Comparison of ENCODE assay signal across 15 cellular contexts in the genomic region with DNA sequence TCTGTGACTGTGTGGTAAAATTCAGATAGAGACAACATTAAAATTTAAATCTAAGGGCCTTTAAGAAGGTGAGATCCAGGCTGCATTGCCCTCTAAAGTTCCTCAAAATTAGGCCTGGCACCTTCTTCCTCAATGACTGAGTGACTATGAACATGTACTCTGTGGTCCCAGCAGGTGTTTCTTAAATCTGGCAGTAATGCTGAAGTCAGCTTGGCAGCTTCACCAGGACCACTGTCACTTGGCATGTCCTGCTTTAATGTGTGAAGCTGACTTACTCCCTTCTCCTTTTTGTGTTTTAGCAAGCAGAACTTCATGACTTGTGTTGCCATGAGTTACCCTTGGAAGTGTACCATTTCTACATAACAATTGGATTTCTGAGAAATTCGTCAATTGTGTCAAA.
DNase-seq lines count a peak whose midpoint lies in the region; ATAC-seq and TF ChIP-seq lines count a peak whose summit lies in the region.
"Had no signal": no experiment of that assay in that cellular context is flagged by ENCODE, and none has a peak within 500 bp of the region (broad histone marks: within the 10 kb centered on the region; RNA-seq: fewer than 3 reads in every experiment).

No MANE protein-coding gene starts in this region.

- H3K27me3 ChIP-seq in uterus = no peaks in the 10 kb centered on the region

- H3K27ac ChIP-seq in uterus = no peak overlapping the region
- H3K27ac ChIP-seq: PC-9 had no signal

- H3K4me3 ChIP-seq in uterus = no peak overlapping the region
- H3K4me3 ChIP-seq: GM23338, PC-9 had no signal

- DNase-seq in left cardiac atrium = no peak
- no peak for DNase-seq in cardiac septum (ENCODE audit: low spot score)
- peak; percentile 82 for DNase-seq in NCI-H2081 treated with DMSO at 0.1 percent for 48 hours (lab: John Stamatoyannopoulos, UW)
- DNase-seq in central memory CD4-positive, alpha-beta T cell = no peak
- DNase-seq in superior temporal gyrus (ENCODE audit: extremely low spot score) = no peak
- DNase-seq in uterus = no peak
- DNase-seq: Calu3, GDM1, NCI-H2107, NCI-H510A treated with DMSO at 0.1 percent for 48 hours, PC-9 had no signal

- H3K36me3 Mint-ChIP-seq in brain = no peaks in the 10 kb centered on the region
- H3K36me3 Mint-ChIP-seq: CD14-positive monocyte had no signal

- TF ChIP-seq POLR2A in uterus (IDR thresholded peaks at IDR 0.05) = no peak

- peaks cover 4% of the 10 kb centered on the region for H3K27me3 Mint-ChIP-seq in brain

- peaks cover 11 to 15% (median 13%) of the 10 kb centered on the region in 5 experiments for H3K9me3 Mint-ChIP-seq in brain
- H3K9me3 Mint-ChIP-seq: CD14-positive monocyte, GM23338 had no signal

- no peaks in the 10 kb centered on the region for H3K4me1 ChIP-seq in uterus

- H3K27ac Mint-ChIP-seq in brain = peak overlapping the region in 3 of 5 experiments; percentile 10 to 74 (median 13)
- H3K27ac Mint-ChIP-seq: CD14-positive monocyte, GM23338 had no signal

- H3K4me1 Mint-ChIP-seq in brain = peaks cover 32% of the 10 kb centered on the region
- H3K4me1 Mint-ChIP-seq: CD14-positive monocyte had no signal

- intact Hi-C loops in left cardiac atrium (cut with DNase I) (no loop called here), cardiac septum (cut with DNase I) (no loop called here), uterus (cut with DNase I; ENCODE audit: low total_unique reads) (no loop called here)

- TF ChIP-seq CTCF in brain (conservative IDR thresholded peaks at IDR 0.05) = no peak
- TF ChIP-seq CTCF in uterus (IDR thresholded peaks at IDR 0.05) = no peak

- no peak overlapping the region for H3K4me3 Mint-ChIP-seq in brain
- H3K4me3 Mint-ChIP-seq: CD14-positive monocyte, GM23338 had no signal

- H3K9me3 ChIP-seq in uterus = no peaks in the 10 kb centered on the region

- no peaks in the 10 kb centered on the region for H3K36me3 ChIP-seq in uterus

- ATAC-seq in left cardiac atrium (peak; percentile 34 to 47), GM21529 (IDR thresholded peaks at IDR 0.05; ENCODE audit: unreplicated experiment) (no peak)
- ATAC-seq: GM23338 had no signal
